Comparison of ENCODE assay signal across 12 cellular contexts in the genomic region with DNA sequence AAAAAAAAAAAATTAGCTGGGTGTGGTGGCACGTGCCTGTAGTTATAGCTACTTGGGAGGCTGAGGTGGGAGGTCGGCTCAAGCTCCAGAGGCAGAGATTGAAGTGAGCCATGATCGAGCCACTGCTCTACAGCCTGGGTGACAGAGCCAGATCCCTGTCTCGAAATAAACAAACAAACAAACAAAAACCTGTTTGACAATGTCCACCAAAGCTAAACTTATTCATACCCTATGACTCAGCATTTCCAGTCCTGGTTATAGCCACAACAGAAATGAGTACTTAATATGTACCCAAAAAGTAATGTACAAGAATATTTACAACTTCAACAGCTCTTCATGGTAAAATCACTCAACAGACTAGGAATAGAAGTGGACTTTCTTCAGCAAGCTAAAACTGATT.
"Had no signal": no experiment of that assay in that cellular context is flagged by ENCODE, and none has a peak within 500 bp of the region (broad histone marks: within the 10 kb centered on the region; RNA-seq: fewer than 3 reads in every experiment).

No MANE protein-coding gene starts in this region.

- H3K4me1 ChIP-seq: upper lobe of left lung had no signal

- H3K36me3 ChIP-seq: upper lobe of left lung had no signal

- H3K4me3 ChIP-seq: upper lobe of left lung had no signal

- H3K9me3 ChIP-seq: upper lobe of left lung had no signal

- H3K27ac ChIP-seq: upper lobe of left lung had no signal

- ATAC-seq: right cardiac atrium had no signal

- DNase-seq: activated CD4-positive, alpha-beta memory T cell treated with anti-CD3 and anti-CD28 coated beads, Interleukin-2, amount 10 ng/mL, durations not matched to agents 7 days and 5 days; activated CD4-positive, CD25-positive, alpha-beta regulatory T cell treated with anti-CD3 and anti-CD28 coated beads, Interleukin-2, amount 50 U/mL, for 72 hours; activated CD8-positive, alpha-beta memory T cell treated with anti-CD3 and anti-CD28 coated beads, Interleukin-2, amount 50 U/mL, for 48 hours; activated naive CD4-positive, alpha-beta T cell; aorta; hippocampal formation; kidney glomerular epithelial cell; right cardiac atrium; stimulated activated naive CD4-positive, alpha-beta T cell; substantia nigra; T-helper 9 cell; upper lobe of left lung had no signal

- H3K27me3 ChIP-seq: upper lobe of left lung had no signal
